Comparison of ENCODE assay signal across 1 cellular context in the genomic region with DNA sequence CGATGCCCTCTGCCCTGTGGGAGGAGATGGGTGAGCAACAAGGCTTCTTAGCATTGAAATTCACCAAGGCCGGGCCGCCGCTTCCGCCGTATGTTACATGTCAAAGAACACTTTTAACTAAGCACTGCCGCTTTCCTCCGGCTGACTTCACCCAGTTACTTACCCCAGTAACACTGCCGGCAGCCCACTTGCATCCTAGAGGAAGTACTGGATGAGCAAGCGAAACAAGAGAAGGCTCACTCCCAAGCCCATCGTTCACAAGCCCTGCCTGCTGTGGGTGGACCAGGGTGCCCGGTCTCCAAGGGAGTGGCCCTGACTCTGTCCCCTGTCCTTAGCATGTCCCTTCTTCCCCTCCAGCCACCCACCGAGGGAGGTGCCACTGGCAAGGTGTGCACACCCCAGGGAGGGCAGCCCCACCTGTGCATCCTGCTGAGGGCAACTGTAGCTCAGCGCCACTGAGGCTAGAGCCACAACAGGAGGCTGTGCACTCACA.
TF ChIP-seq lines count a peak whose summit lies in the region.

No MANE protein-coding gene starts in this region.

TF ChIP-seq in HepG2, 621 proteins besides CTCF, POLR2A, EP300 and RAD21 (continued from another document):
- TF ChIP-seq, protein P1, sequence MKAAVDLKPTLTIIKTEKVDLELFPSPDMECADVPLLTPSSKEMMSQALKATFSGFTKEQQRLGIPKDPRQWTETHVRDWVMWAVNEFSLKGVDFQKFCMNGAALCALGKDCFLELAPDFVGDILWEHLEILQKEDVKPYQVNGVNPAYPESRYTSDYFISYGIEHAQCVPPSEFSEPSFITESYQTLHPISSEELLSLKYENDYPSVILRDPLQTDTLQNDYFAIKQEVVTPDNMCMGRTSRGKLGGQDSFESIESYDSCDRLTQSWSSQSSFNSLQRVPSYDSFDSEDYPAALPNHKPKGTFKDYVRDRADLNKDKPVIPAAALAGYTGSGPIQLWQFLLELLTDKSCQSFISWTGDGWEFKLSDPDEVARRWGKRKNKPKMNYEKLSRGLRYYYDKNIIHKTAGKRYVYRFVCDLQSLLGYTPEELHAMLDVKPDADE (CRISPR knock-in tag; IDR thresholded peaks at IDR 0.05): no peak
- TF ChIP-seq ZNF232 (CRISPR knock-in tag; IDR thresholded peaks at IDR 0.05; ENCODE audit: borderline replicate concordance) (no peak), KAT2B (IDR thresholded peaks at IDR 0.05; ENCODE audit: borderline replicate concordance, low read depth, low read length) (no peak), MZF1 (CRISPR knock-in tag; IDR thresholded peaks at IDR 0.05; ENCODE audit: borderline replicate concordance) (no peak), DDIT3 (CRISPR knock-in tag; IDR thresholded peaks at IDR 0.05) (no peak)
